13 cellular contexts compared by ENCODE assay signal in the genomic region with DNA sequence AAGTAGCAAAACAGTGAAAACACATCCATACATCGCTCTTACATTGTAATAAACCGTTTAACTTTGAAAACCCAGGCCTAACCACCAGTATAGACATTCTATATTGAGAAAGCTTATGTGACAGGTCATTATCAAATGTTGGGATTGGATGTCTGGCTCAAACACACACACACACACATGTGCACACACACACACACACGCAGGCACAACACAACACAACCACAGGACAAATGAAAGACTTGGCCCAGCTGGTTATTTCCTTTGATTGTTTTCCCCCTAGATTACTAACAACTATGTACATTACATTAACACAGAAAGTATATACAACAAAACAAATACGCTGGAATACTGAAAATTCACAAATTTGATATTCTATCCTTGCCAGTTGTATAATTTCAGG.
DNase-seq lines count a peak whose midpoint lies in the region; ATAC-seq and TF ChIP-seq lines count a peak whose summit lies in the region.
"Had no signal": no experiment of that assay in that cellular context is flagged by ENCODE, and none has a peak within 500 bp of the region (broad histone marks: within the 10 kb centered on the region; RNA-seq: fewer than 3 reads in every experiment).

No MANE protein-coding gene starts in this region.

- no peaks in the 10 kb centered on the region for H3K36me3 ChIP-seq in HUES6 (ENCODE audit: control insufficient read depth, insufficient read depth, low read length)
- no peaks in the 10 kb centered on the region for H3K36me3 ChIP-seq in muscle layer of colon (ENCODE audit: insufficient read depth, low read length)
- H3K36me3 ChIP-seq: HAP-1 had no signal

- H3K4me3 Mint-ChIP-seq in CD4-positive, alpha-beta T cell, result no peak overlapping the region
- H3K4me3 Mint-ChIP-seq: CD4-positive, alpha-beta memory T cell; memory B cell had no signal

- no peak for TF ChIP-seq CTCF in AG04449 (IDR thresholded peaks at IDR 0.05; ENCODE audit: insufficient read depth, low read length, missing control alignments)
- no peak for TF ChIP-seq CTCF in dorsolateral prefrontal cortex (IDR thresholded peaks at IDR 0.05 in 54 of 56, conservative IDR thresholded peaks at IDR 0.05 in 2 of 56; ENCODE audit: low read depth in 1 of 56, partially characterized antibody in 56 of 56)
- no peak for TF ChIP-seq CTCF in CD4-positive, alpha-beta T cell (IDR thresholded peaks at IDR 0.05)

- H3K4me1 ChIP-seq in HUES6 (ENCODE audit: control insufficient read depth, insufficient read depth, low read length), result peaks cover 51% of the 10 kb centered on the region
- H3K4me1 ChIP-seq in muscle layer of colon (ENCODE audit: insufficient read depth, low read length), result peaks cover 61% of the 10 kb centered on the region

- H3K27me3 ChIP-seq in HUES6 (ENCODE audit: control insufficient read depth, insufficient read depth, low read length), result no peaks in the 10 kb centered on the region
- H3K27me3 ChIP-seq in dorsolateral prefrontal cortex, result no peaks in the 10 kb centered on the region
- H3K27me3 ChIP-seq in muscle layer of colon (ENCODE audit: control insufficient read depth in 1 of 2, insufficient read depth in 2 of 2, low read length in 2 of 2), result no peaks in the 10 kb centered on the region
- peaks cover 10% of the 10 kb centered on the region for H3K27me3 ChIP-seq in CD4-positive, alpha-beta T cell (ENCODE audit: control insufficient read depth, insufficient read depth, low read length)

- H3K9ac ChIP-seq in HUES6 (ENCODE audit: low read length), result no peak overlapping the region
- no peak overlapping the region for H3K9ac ChIP-seq in muscle layer of colon (ENCODE audit: low read length)

- H3K27me3 Mint-ChIP-seq in CD4-positive, alpha-beta T cell, result peaks cover 26% of the 10 kb centered on the region

- CTCF ChIA-PET in AG04449 (lab: Yijun Ruan, JAX), result interaction anchor here (0.6 to 2.8 kb wide), 5 partner anchors 9 to 229 kb away, joined by 3 to 15 read pairs (median 5); no protein-coding TSS in a partner anchor
- CTCF ChIA-PET in CD4-positive, alpha-beta T cell (lab: Charles Lee), result no interaction called here

- H3K4me1 Mint-ChIP-seq in CD4-positive, alpha-beta T cell (ENCODE audit: low read depth), result peaks cover 12% of the 10 kb centered on the region

- intact Hi-C loops in dorsolateral prefrontal cortex (cut with DNase I), result loop anchor here in 1 of 2 donors (5.0 kb wide), 2 partner anchors 75 to 210 kb away; no protein-coding TSS in a partner anchor
- intact Hi-C loops in CD4-positive, alpha-beta T cell (cut with DNase I, micrococcal nuclease), result no loop called here

- H3K4me3 ChIP-seq in AG04449 (ENCODE audit: low read depth, low read length) (peak overlapping the region; percentile 73), HUES6 (ENCODE audit: low read depth, low read length) (peak overlapping the region; percentile 14; the same call in 1 of the 2 replicates), dorsolateral prefrontal cortex (peak overlapping the region in 39 of 59 donors; percentile 9 to 62 (median 44)), muscle layer of colon (ENCODE audit: low read depth in 1 of 2, low read length in 2 of 2) (no peak overlapping the region)
- H3K4me3 ChIP-seq: HAP-1 had no signal

- no peak for DNase-seq in AG04449 (ENCODE audit: low read depth, low spot score)
- no peak for DNase-seq in dorsolateral prefrontal cortex
- DNase-seq in CD4-positive, alpha-beta T cell, result no peak
- no peak for DNase-seq in activated T-cell treated with anti-CD3 and anti-CD28 coated beads, Interleukin-2, amount 50 U/mL, for 1 hour
- no peak for DNase-seq in stimulated activated CD4-positive, alpha-beta T cell treated with anti-CD3 and anti-CD28 coated beads, Interleukin-4, amount 100 ng/mL, for 24 hours
- DNase-seq: amniotic stem cell; CD4-positive, alpha-beta memory T cell; NCI-H526 treated with DMSO at 0.1 percent for 48 hours had no signal

- POLR2A ChIA-PET in AG04449 (lab: Yijun Ruan, JAX), result interaction anchor here (0.7 kb wide), 1 partner anchor 62 kb away, joined by 3 read pairs; no protein-coding TSS in a partner anchor
- POLR2A ChIA-PET in CD4-positive, alpha-beta T cell (lab: Charles Lee), result no interaction called here

- H3K9me3 ChIP-seq in HUES6 (ENCODE audit: control insufficient read depth, insufficient read depth, low read depth, low read length), result no peaks in the 10 kb centered on the region
- H3K9me3 ChIP-seq in muscle layer of colon (ENCODE audit: low read length), result no peaks in the 10 kb centered on the region
- no peaks in the 10 kb centered on the region for H3K9me3 ChIP-seq in CD4-positive, alpha-beta T cell (ENCODE audit: control insufficient read depth, low read length)
- H3K9me3 ChIP-seq: HAP-1 had no signal

- H3K27ac ChIP-seq in HUES6 (ENCODE audit: low read depth, low read length) (no peak overlapping the region), dorsolateral prefrontal cortex (peak overlapping the region in 3 of 59 donors; percentile 18 to 82 (median 67)), muscle layer of colon (ENCODE audit: low read depth, low read length) (peak overlapping the region; percentile 55)
- no peak overlapping the region for H3K27ac ChIP-seq in CD4-positive, alpha-beta T cell (ENCODE audit: low read depth, low read length)

- H3K9me3 Mint-ChIP-seq in CD4-positive, alpha-beta T cell, result no peaks in the 10 kb centered on the region
- H3K9me3 Mint-ChIP-seq: CD4-positive, alpha-beta memory T cell; memory B cell had no signal

- no peak overlapping the region for H3K27ac Mint-ChIP-seq in CD4-positive, alpha-beta T cell
- H3K27ac Mint-ChIP-seq: CD4-positive, alpha-beta memory T cell; memory B cell had no signal

- H3K36me3 Mint-ChIP-seq in CD4-positive, alpha-beta T cell (ENCODE audit: low read depth), result no peaks in the 10 kb centered on the region
- H3K36me3 Mint-ChIP-seq: CD4-positive, alpha-beta memory T cell; memory B cell had no signal

- no peak for ATAC-seq in CD4-positive, alpha-beta T cell (ENCODE audit: poor library complexity)
- ATAC-seq in HG03520 (IDR thresholded peaks at IDR 0.05; ENCODE audit: unreplicated experiment), result no peak

Comparison
In these comparisons a context has a peak if more than half of its experiments do, and no peak if none do; other contexts are left out.
1. H3K4me3 ChIP-seq: peak in AG04449 (single experiment), HUES6 (single experiment) and dorsolateral prefrontal cortex (39 of 59); none in muscle layer of colon (0 of 2).